ENCODE assay signal across 16 cellular contexts in the genomic region with DNA sequence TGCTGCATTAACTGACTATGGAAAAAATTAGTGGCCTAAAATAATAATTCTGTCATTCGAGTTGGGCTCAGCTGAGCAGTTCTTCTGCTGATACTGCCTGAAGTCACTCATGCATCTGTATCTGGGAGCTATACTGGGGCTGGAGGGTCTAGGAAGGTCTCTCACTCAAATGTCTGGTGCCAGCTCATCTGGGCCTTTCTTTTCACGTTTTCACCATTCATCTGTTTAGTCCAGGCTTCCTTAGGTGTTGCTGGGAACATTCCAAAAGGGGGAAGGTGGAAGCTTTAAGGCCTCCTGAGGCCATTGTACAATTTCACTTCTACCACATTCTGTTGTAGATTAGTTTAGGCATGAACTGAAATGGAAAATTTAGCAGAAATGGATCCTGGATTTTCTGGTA. TPM values are rescaled to one million over a fixed set of nuclear protein-coding genes. Genes with fewer than 3 reads are reported as not detected.
DNase-seq lines count a peak whose midpoint lies in the region; ATAC-seq and TF ChIP-seq lines count a peak whose summit lies in the region.
"Had no signal": no experiment of that assay in that cellular context is flagged by ENCODE, and none has a peak within 500 bp of the region (broad histone marks: within the 10 kb centered on the region; RNA-seq: fewer than 3 reads in every experiment).

No MANE protein-coding gene starts in this region.

- no peaks in the 10 kb centered on the region for H3K4me1 ChIP-seq in mesenchymal stem cell (ENCODE audit: control insufficient read depth, insufficient read depth, low read depth, low read length)
- H3K4me1 ChIP-seq in thyroid gland = peaks cover 27 to 39% of the 10 kb centered on the region in 2 donors

- no peak overlapping the region for H3K14ac ChIP-seq in mesenchymal stem cell (ENCODE audit: low read length in 2 of 2)

- H3K36me3 Mint-ChIP-seq in HFFc6 (ENCODE audit: low read depth) = peaks cover 36% of the 10 kb centered on the region
- H3K36me3 Mint-ChIP-seq in WTC11 = peaks cover 6% of the 10 kb centered on the region
- H3K36me3 Mint-ChIP-seq in endothelial cell (ENCODE audit: low read depth, unreplicated experiment) = no peaks in the 10 kb centered on the region
- H3K36me3 Mint-ChIP-seq: activated naive CD8-positive, alpha-beta T cell; CD4-positive, CD25-positive, alpha-beta regulatory T cell had no signal

- H3K4me2 ChIP-seq in mesenchymal stem cell (ENCODE audit: low read length, poor library complexity, severe bottlenecking) = no peak overlapping the region

- H3K9me3 Mint-ChIP-seq in HFFc6 = peaks cover 11% of the 10 kb centered on the region
- H3K9me3 Mint-ChIP-seq in WTC11 = no peaks in the 10 kb centered on the region
- no peaks in the 10 kb centered on the region for H3K9me3 Mint-ChIP-seq in endothelial cell (ENCODE audit: unreplicated experiment)
- H3K9me3 Mint-ChIP-seq: CD4-positive, CD25-positive, alpha-beta regulatory T cell had no signal

- H3K4ac ChIP-seq in mesenchymal stem cell (ENCODE audit: low read depth in 1 of 2, low read length in 2 of 2) = no peak overlapping the region

- no peak overlapping the region for H4K91ac ChIP-seq in mesenchymal stem cell (ENCODE audit: low read length)

- H3K27ac ChIP-seq in mesenchymal stem cell (ENCODE audit: low read length, poor library complexity, severe bottlenecking) (peak overlapping the region; percentile 55), thyroid gland (peak overlapping the region in 2 of 3 donors; percentile 47 to 55), substantia nigra (ENCODE audit: low read depth, low read length, poor library complexity, severe bottlenecking) (no peak overlapping the region)

- H2BK12ac ChIP-seq in mesenchymal stem cell (ENCODE audit: low read length in 2 of 2) = peak overlapping the region in 1 of 2 experiments; percentile 2

- H3K4me3 ChIP-seq in mesenchymal stem cell (ENCODE audit: insufficient read depth in 1 of 2, low read depth in 1 of 2, low read length in 2 of 2) (peak overlapping the region in 1 of 2 experiments; percentile 11), thyroid gland (replicated peaks in 1 of 3) (no peak overlapping the region)
- H3K4me3 ChIP-seq: mucosa of descending colon had no signal

- WGBS in mesenchymal stem cell = 92% methylated on average over 1 of the region's 2 CpGs
- WGBS in thyroid gland, 2 donors = 91 to 95% methylated on average over 2 of the region's 2 CpGs

- H3K79me1 ChIP-seq in mesenchymal stem cell (replicated peaks; ENCODE audit: low read length, poor library complexity, severe bottlenecking) = no peaks in the 10 kb centered on the region

- peak overlapping the region; percentile 73 for H3K9ac ChIP-seq in mesenchymal stem cell (ENCODE audit: low read length)

- no peak overlapping the region for H3K18ac ChIP-seq in mesenchymal stem cell (ENCODE audit: low read depth in 1 of 2, low read length in 2 of 2)

- POLR2A ChIA-PET in WTC11 (lab: Charles Lee) = no interaction called here

- H3K4me1 Mint-ChIP-seq in HFFc6 (ENCODE audit: low read depth) = peaks cover 83% of the 10 kb centered on the region
- peaks cover 45% of the 10 kb centered on the region for H3K4me1 Mint-ChIP-seq in WTC11
- H3K4me1 Mint-ChIP-seq in endothelial cell (ENCODE audit: unreplicated experiment) = peaks cover 7% of the 10 kb centered on the region
- H3K4me1 Mint-ChIP-seq: activated CD4-positive, alpha-beta T cell treated with anti-CD3 and anti-CD28 coated beads for 36 hours; CD4-positive, CD25-positive, alpha-beta regulatory T cell had no signal

- intact Hi-C loops in thyroid gland (cut with DNase I) = no loop called here

- no peak overlapping the region for H2BK120ac ChIP-seq in mesenchymal stem cell (ENCODE audit: low read depth, low read length)

- H3K4me3 Mint-ChIP-seq in HFFc6 (peak overlapping the region; percentile 79), WTC11 (no peak overlapping the region), endothelial cell (ENCODE audit: unreplicated experiment) (no peak overlapping the region)
- H3K4me3 Mint-ChIP-seq: activated CD4-positive, alpha-beta T cell treated with anti-CD3 and anti-CD28 coated beads for 36 hours; activated naive CD8-positive, alpha-beta T cell; CD4-positive, CD25-positive, alpha-beta regulatory T cell had no signal

- TF ChIP-seq CTCF in HFFc6 (IDR thresholded peaks at IDR 0.05) (no peak), WTC11 (IDR thresholded peaks at IDR 0.05) (no peak), thyroid gland (IDR thresholded peaks at IDR 0.05) (no peak), endothelial cell (IDR thresholded peaks at IDR 0.05; ENCODE audit: unreplicated experiment) (no peak)

- no peak overlapping the region for H2AK5ac ChIP-seq in mesenchymal stem cell (ENCODE audit: low read length, severe bottlenecking)

- H3K36me3 ChIP-seq in mesenchymal stem cell (ENCODE audit: control insufficient read depth in 1 of 2, insufficient read depth in 2 of 2, low read depth in 1 of 2, low read length in 2 of 2) (peaks cover 9 to 35% of the 10 kb centered on the region in 2 experiments), thyroid gland (no peaks in the 10 kb centered on the region)

- no peak overlapping the region for H3K23ac ChIP-seq in mesenchymal stem cell (ENCODE audit: low read length in 2 of 2)

- peak overlapping the region; percentile 91 for H3K27ac Mint-ChIP-seq in HFFc6
- peak overlapping the region; percentile 68 for H3K27ac Mint-ChIP-seq in WTC11
- no peak overlapping the region for H3K27ac Mint-ChIP-seq in endothelial cell (ENCODE audit: unreplicated experiment)
- H3K27ac Mint-ChIP-seq: activated CD4-positive, alpha-beta T cell treated with anti-CD3 and anti-CD28 coated beads for 36 hours; activated naive CD8-positive, alpha-beta T cell; CD4-positive, CD25-positive, alpha-beta regulatory T cell had no signal

- no peaks in the 10 kb centered on the region for H3K9me3 ChIP-seq in mesenchymal stem cell (ENCODE audit: control insufficient read depth, low read length)
- no peaks in the 10 kb centered on the region for H3K9me3 ChIP-seq in thyroid gland
- H3K9me3 ChIP-seq: mucosa of descending colon had no signal

- H2BK15ac ChIP-seq in mesenchymal stem cell (ENCODE audit: low read depth, poor library complexity, severe bottlenecking) = no peak overlapping the region

- H2AFZ ChIP-seq in mesenchymal stem cell (ENCODE audit: low read depth, low read length) = no peak overlapping the region

- H2BK5ac ChIP-seq in mesenchymal stem cell (ENCODE audit: low read depth, low read length, poor library complexity, severe bottlenecking) = no peak overlapping the region

- H3K27me3 ChIP-seq in mesenchymal stem cell (ENCODE audit: control insufficient read depth in 1 of 2, insufficient read depth in 1 of 2, low read length in 2 of 2) = no peaks in the 10 kb centered on the region
- no peaks in the 10 kb centered on the region for H3K27me3 ChIP-seq in thyroid gland

- ATAC-seq in WTC11 (no peak), HG02798 (IDR thresholded peaks at IDR 0.05; ENCODE audit: poor library complexity, unreplicated experiment) (no peak)
- ATAC-seq: activated CD4-positive, alpha-beta T cell treated with anti-CD3 and anti-CD28 coated beads for 36 hours; mucosa of descending colon had no signal

- CTCF ChIA-PET in WTC11 (lab: Charles Lee) = interaction anchor here (0.6 kb wide), 1 partner anchor 224 kb away, joined by 3 read pairs; the partner anchor contains the start of gene CEP126

- no peak for TF ChIP-seq POLR2A in thyroid gland (IDR thresholded peaks at IDR 0.05)

- DNase-seq in HFFc6 = peak; percentile 1
- no peak for DNase-seq in WTC11 (ENCODE audit: low spot score)
- DNase-seq in mesenchymal stem cell = peak; percentile 29
- DNase-seq in thyroid gland = no peak
- no peak for DNase-seq in NCI-H526 treated with DMSO at 0.1 percent for 48 hours (lab: John Stamatoyannopoulos, UW)
- DNase-seq in endothelial cell (ENCODE audit: low spot score) = no peak
- no peak for DNase-seq in substantia nigra (lab: John Stamatoyannopoulos, UW)
- DNase-seq: activated CD4-positive, alpha-beta T cell treated with anti-CD3 and anti-CD28 coated beads for 36 hours; activated T-cell treated with anti-CD3 and anti-CD28 coated beads for 4 hours; CD4-positive, CD25-positive, alpha-beta regulatory T cell; mucosa of descending colon; NCI-H146; NCI-H510A; stimulated activated CD4-positive, alpha-beta T cell treated with anti-CD3 and anti-CD28 coated beads, Interleukin-2, amount 100 ng/mL, for 48 hours had no signal

- H3K27me3 Mint-ChIP-seq in HFFc6 (ENCODE audit: insufficient read depth) = no peaks in the 10 kb centered on the region
- H3K27me3 Mint-ChIP-seq in WTC11 (ENCODE audit: low read depth) = no peaks in the 10 kb centered on the region
- no peaks in the 10 kb centered on the region for H3K27me3 Mint-ChIP-seq in endothelial cell (ENCODE audit: unreplicated experiment)

- H4K8ac ChIP-seq in mesenchymal stem cell (ENCODE audit: low read length) = no peak overlapping the region

TF ChIP-seq in WTC11, 78 proteins besides CTCF, POLR2A, EP300 and RAD21 (continues in another document):
- no peak for TF ChIP-seq NR2C2 (CRISPR knock-in tag; IDR thresholded peaks at IDR 0.05)

RNA-seq across cellular contexts. Expression of gene YAP1, which starts 28.0 kb away (rescaled TPM):
- total RNA-seq in HFFc6 (2021; fragmentation: NEBNext Ultra II Directional; extraction: Animal tissue kit (Norgen Biotek cat#: 25700)) = 100 to 1,000 TPM; 120 to 159 (median 133) TPM
- 88.7 to 101 TPM (median 98.9 TPM) in 3 replicates for total RNA-seq in WTC11 (2021)
- 85.8 TPM for polyA plus RNA-seq in mesenchymal stem cell (2013, experiment 1 of 2)
- polyA plus RNA-seq in mesenchymal stem cell (2013, experiment 2 of 2) = 87.1 TPM
- total RNA-seq in thyroid gland = 100 to 1,000 TPM; 162 to 202 (median 176) TPM
- total RNA-seq in endothelial cell (ENCODE audit: unreplicated experiment) = 158 TPM
- total RNA-seq: CD4-positive, CD25-positive, alpha-beta regulatory T cell had no signal
- polyA plus RNA-seq: CD4-positive, CD25-positive, alpha-beta regulatory T cell had no signal

Comparison
In these comparisons a context has a peak if more than half of its experiments do, and no peak if none do; other contexts are left out.
1. DNase-seq: peak in HFFc6 (single experiment) and mesenchymal stem cell (single experiment); none in WTC11 (single experiment), thyroid gland (0 of 2), NCI-H526 treated with DMSO at 0.1 percent for 48 hours (single experiment), endothelial cell (single experiment) and substantia nigra (0 of 49).